ENCODE assay signal across 1 cellular context in genomic region chr1:1060281-1061000, GRCh38.
A peak's percentile ranks its signal among the peaks of the same experiment; 100 is the strongest.
TF ChIP-seq lines count a peak whose summit lies in the region.

No MANE protein-coding gene starts in this region.

TF ChIP-seq in H1, 55 proteins besides CTCF, POLR2A, EP300 and RAD21:
- no peak for TF ChIP-seq NANOG (IDR thresholded peaks at IDR 0.05; ENCODE audit: insufficient read depth, low read depth, low read length, poor library complexity, severe bottlenecking)
- TF ChIP-seq MAX (IDR thresholded peaks at IDR 0.05), result peak; percentile 26; the same call in 1 of the 2 replicates
